8 cellular contexts compared by ENCODE assay signal in the genomic region with DNA sequence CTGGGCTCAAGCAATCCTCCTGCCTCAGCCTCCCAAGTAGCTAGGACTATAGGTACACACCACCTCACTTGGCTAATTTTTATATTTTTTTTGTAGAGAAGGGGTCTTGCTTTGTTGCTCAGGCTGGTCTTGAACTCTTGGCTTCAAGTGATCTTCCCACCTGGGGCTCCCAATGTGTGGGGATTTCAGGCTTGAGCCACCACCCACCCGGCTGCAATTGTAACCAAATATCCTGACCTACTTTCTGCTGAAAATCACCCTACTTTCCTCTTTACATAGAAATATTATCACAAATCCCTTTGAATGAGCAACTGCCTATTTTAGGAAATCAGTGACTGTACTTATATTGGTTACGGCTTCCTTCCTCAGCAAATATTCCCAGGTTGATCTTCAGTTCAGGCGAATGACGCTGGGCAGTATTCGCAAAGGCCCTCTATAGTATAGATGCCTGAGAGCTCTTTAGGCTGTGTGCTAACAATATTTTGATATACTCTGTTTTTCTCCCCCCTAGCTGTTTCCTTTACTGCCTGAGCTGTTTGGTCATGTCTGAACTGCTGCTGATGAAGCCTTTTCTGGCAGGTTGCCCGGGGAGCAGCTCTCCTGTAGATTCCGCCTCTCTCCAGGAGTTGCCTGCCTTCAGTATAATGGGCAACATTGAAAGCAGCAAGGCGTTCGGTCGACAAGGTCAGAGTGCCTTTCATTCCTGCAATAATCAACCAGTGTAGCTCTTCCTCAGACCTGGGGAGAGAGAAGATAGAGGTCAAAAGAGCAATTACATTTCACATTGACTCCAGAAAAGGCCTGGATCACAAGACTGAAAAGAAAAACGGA. TPM values are rescaled to one million over a fixed set of nuclear protein-coding genes. Genes with fewer than 3 reads are reported as not detected.
A peak's percentile ranks its signal among the peaks of the same experiment; 100 is the strongest.
DNase-seq lines count a peak whose midpoint lies in the region; ATAC-seq and TF ChIP-seq lines count a peak whose summit lies in the region.

No MANE protein-coding gene starts in this region.

- no peak for ATAC-seq in GM21360 (IDR thresholded peaks at IDR 0.05; ENCODE audit: unreplicated experiment)
- no peak for ATAC-seq in GM19395 (IDR thresholded peaks at IDR 0.05; ENCODE audit: unreplicated experiment)

- H3K9me3 ChIP-seq in NT2/D1 (ENCODE audit: insufficient read depth, low read length) = no peaks in the 10 kb centered on the region

- no peaks in the 10 kb centered on the region for H3K36me3 Mint-ChIP-seq in nephron progenitor cell (ENCODE audit: low read depth)

- H3K4me3 ChIP-seq in NT2/D1 (ENCODE audit: insufficient read length, low read depth) = no peak overlapping the region
- no peak overlapping the region for H3K4me3 ChIP-seq in fibroblast of pulmonary artery (replicated peaks; ENCODE audit: low read depth, low read length)

- no peaks in the 10 kb centered on the region for H3K36me3 ChIP-seq in NT2/D1 (ENCODE audit: insufficient read depth, insufficient read length, low read length)

- H3K27ac Mint-ChIP-seq in nephron progenitor cell = no peak overlapping the region

- no peaks in the 10 kb centered on the region for H3K9me3 Mint-ChIP-seq in nephron progenitor cell

- no peak overlapping the region for H3K9ac ChIP-seq in NT2/D1 (ENCODE audit: insufficient read length, low read depth)

- no peak overlapping the region for H3K4me3 Mint-ChIP-seq in nephron progenitor cell

- no peaks in the 10 kb centered on the region for H3K4me1 ChIP-seq in NT2/D1 (ENCODE audit: insufficient read depth, insufficient read length)

- H3K4me1 Mint-ChIP-seq in nephron progenitor cell = peaks cover 40% of the 10 kb centered on the region

- peak; percentile 86 for DNase-seq in HT-29 (ENCODE audit: low spot score)
- DNase-seq in NT2/D1 (ENCODE audit: low read depth, low spot score) = peak; percentile 27
- DNase-seq in fibroblast of pulmonary artery (ENCODE audit: low read depth) = peak; percentile 89
- peak; percentile 31 for DNase-seq in nephron progenitor cell
- DNase-seq in NOMO-1 treated with DMSO at 0.1 percent for 48 hours (lab: John Stamatoyannopoulos, UW; ENCODE audit: unreplicated experiment) = no peak
- no peak for DNase-seq in activated CD4-positive, alpha-beta T cell treated with anti-CD3 and anti-CD28 coated beads for 4 hours

- no peaks in the 10 kb centered on the region for H3K27me3 ChIP-seq in NT2/D1 (ENCODE audit: insufficient read depth, insufficient read length)

- H3K27me3 Mint-ChIP-seq in nephron progenitor cell (ENCODE audit: low read depth, poor library complexity) = no peaks in the 10 kb centered on the region

- TF ChIP-seq CTCF in fibroblast of pulmonary artery (IDR thresholded peaks at IDR 0.05; ENCODE audit: low read length, missing control alignments) (no peak), nephron progenitor cell (IDR thresholded peaks at IDR 0.05) (no peak)

RNA-seq across cellular contexts. Expression of gene ZNF608, which starts 59.8 kb away (rescaled TPM):
- total RNA-seq in HT-29 (2014; rRNA removed; shearing (Covaris generic)) = 3.7 and 4.9 TPM in 2 replicates

Comparison
In these comparisons a context has a peak if more than half of its experiments do, and no peak if none do; other contexts are left out.
1. DNase-seq: peak in HT-29 (single experiment), NT2/D1 (single experiment), fibroblast of pulmonary artery (single experiment) and nephron progenitor cell (single experiment); none in NOMO-1 treated with DMSO at 0.1 percent for 48 hours (single experiment) and activated CD4-positive, alpha-beta T cell treated with anti-CD3 and anti-CD28 coated beads for 4 hours (0 of 2).